8 cellular contexts compared by ENCODE assay signal in the genomic region with DNA sequence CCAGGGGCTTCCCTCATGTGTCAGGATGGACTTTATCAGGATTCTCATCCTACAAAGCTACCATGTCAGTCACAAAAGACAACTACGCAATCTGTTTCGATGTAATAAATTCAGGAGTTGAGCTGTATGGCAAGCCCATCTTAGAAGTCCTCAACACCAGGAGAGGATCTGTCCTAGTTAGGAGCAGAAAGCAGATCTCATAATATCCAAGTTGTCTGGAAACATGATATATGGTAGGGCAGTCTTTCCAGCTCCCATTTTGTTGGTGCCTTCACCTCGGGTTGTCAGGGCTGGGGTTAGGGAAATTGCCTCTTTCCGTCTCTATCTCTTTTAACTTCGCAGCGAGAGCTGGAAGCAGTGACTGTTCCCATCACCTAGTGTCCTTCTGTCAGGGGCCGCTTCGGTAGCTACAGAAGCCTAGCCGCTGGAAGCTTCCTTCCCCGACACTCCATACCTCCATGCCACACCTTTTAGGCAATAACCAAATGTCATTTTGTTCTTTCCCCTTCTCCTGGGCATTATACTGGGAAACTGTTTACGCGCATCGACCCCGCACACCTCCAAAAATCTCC. TPM values are rescaled to one million over a fixed set of nuclear protein-coding genes. Genes with fewer than 3 reads are reported as not detected.
DNase-seq lines count a peak whose midpoint lies in the region; ATAC-seq, FAIRE-seq and TF ChIP-seq lines count a peak whose summit lies in the region.

No MANE protein-coding gene starts in this region.

- peaks cover 0 to 6% (median 0%) of the 10 kb centered on the region in 3 donors for H3K27me3 Mint-ChIP-seq in CD14-positive monocyte (ENCODE audit: low read depth in 3 of 3)
- no peaks in the 10 kb centered on the region for H3K27me3 Mint-ChIP-seq in IgD-negative memory B cell

- H3K9me1 ChIP-seq in K562 (ENCODE audit: control insufficient read depth, insufficient read depth, low read length) = no peaks in the 10 kb centered on the region

- H2AFZ ChIP-seq in K562 (ENCODE audit: low read depth, low read length) = no peak overlapping the region

- peaks cover 0 to 19% of the 10 kb centered on the region in 2 experiments; a peak in 3 of 5 replicates for H3K4me1 ChIP-seq in K562 (replicated peaks in 1 of 2; ENCODE audit: control insufficient read depth in 2 of 2, insufficient read depth in 2 of 2, low read length in 2 of 2)
- H3K4me1 ChIP-seq in right lobe of liver = peaks cover 0 to 21% (median 6%) of the 10 kb centered on the region in 4 donors
- H3K4me1 ChIP-seq in thoracic aorta (ENCODE audit: control insufficient read depth in 1 of 2, low read depth in 2 of 2) = peaks cover 8 to 11% of the 10 kb centered on the region in 2 donors

- peak overlapping the region; percentile 58; the same call in 1 of the 2 replicates for H3K4me3 ChIP-seq in K562
- H3K4me3 ChIP-seq in right lobe of liver = peak overlapping the region; percentile 66 to 77 (median 72)
- H3K4me3 ChIP-seq in thoracic aorta = peak overlapping the region; percentile 96

- in situ Hi-C loops in K562 (cut with MboI) = no loop called here

- intact Hi-C loops in CD14-positive monocyte (cut with micrococcal nuclease) = loop anchor here in 1 of 2 donors (10.0 kb wide), 1 partner anchor 95 kb away; no protein-coding TSS in a partner anchor
- intact Hi-C loops in K562 (cut with micrococcal nuclease) = no loop called here
- intact Hi-C loops in right lobe of liver (cut with DNase I) = no loop called here

- TSS peak; percentile 34 for BruUV-seq in K562 (replicated peaks; lab: Mats Ljungman, UMichigan)

- peaks cover 7 to 11% of the 10 kb centered on the region in 2 experiments; a peak in 3 of 5 replicates for H3K27me3 ChIP-seq in K562 (ENCODE audit: control insufficient read depth in 2 of 2, insufficient read depth in 2 of 2, low read length in 2 of 2)
- H3K27me3 ChIP-seq in right lobe of liver = no peaks in the 10 kb centered on the region
- H3K27me3 ChIP-seq in thoracic aorta (replicated peaks; ENCODE audit: insufficient read depth) = no peaks in the 10 kb centered on the region

- no peak for ATAC-seq in K562
- no peak for ATAC-seq in right lobe of liver
- ATAC-seq in thoracic aorta (ENCODE audit: insufficient number of reproducible peaks, low FRiP score, low read depth) = no peak
- ATAC-seq in GM21381 (IDR thresholded peaks at IDR 0.05; ENCODE audit: unreplicated experiment) = no peak
- ATAC-seq in left lobe of liver = no peak

- H3K9me3 ChIP-seq in K562 (replicated peaks; ENCODE audit: control insufficient read depth, insufficient read depth, low read depth, low read length) (no peaks in the 10 kb centered on the region), right lobe of liver (no peaks in the 10 kb centered on the region), thoracic aorta (no peaks in the 10 kb centered on the region)

- H3K27ac Mint-ChIP-seq in CD14-positive monocyte (peak overlapping the region; percentile 80 to 93 (median 89)), IgD-negative memory B cell (peak overlapping the region; percentile 92 to 98 (median 93))

- peaks cover 12 to 13% of the 10 kb centered on the region in 2 donors for H3K36me3 Mint-ChIP-seq in CD14-positive monocyte
- peaks cover 5% of the 10 kb centered on the region for H3K36me3 Mint-ChIP-seq in IgD-negative memory B cell

- POLR2A ChIA-PET in K562 (lab: Yijun Ruan, JAX) = no interaction called here

- H3K27ac ChIP-seq in K562 (ENCODE audit: extremely low read depth, low read depth, low read length) = no peak overlapping the region
- no peak overlapping the region for H3K27ac ChIP-seq in right lobe of liver
- peak overlapping the region; percentile 59 to 83 for H3K27ac ChIP-seq in thoracic aorta

- no peaks in the 10 kb centered on the region for H3K36me3 ChIP-seq in K562 (ENCODE audit: control insufficient read depth, insufficient read depth, low read length)
- no peaks in the 10 kb centered on the region for H3K36me3 ChIP-seq in right lobe of liver
- H3K36me3 ChIP-seq in thoracic aorta = no peaks in the 10 kb centered on the region

- peak; percentile 61 for FAIRE-seq in K562 (lab: Jason Lieb, UNC)

- peak overlapping the region in 1 of 2 experiments; percentile 81; a peak in 1 of 4 replicates for H3K9ac ChIP-seq in K562 (ENCODE audit: insufficient read depth in 1 of 2, low read depth in 2 of 2, low read length in 2 of 2)

- WGBS in K562 (ENCODE audit: insufficient coverage, low coverage, missing lambda C conversion rate) = 46% methylated on average over 9 of the region's 14 CpGs
- 26% methylated on average over 9 of the region's 14 CpGs for WGBS in right lobe of liver (ENCODE audit: insufficient coverage, low coverage, low lambda C conversion rate, missing lambda C conversion rate)

- CTCF ChIA-PET in K562 (lab: Yijun Ruan, JAX; ENCODE audit: low intra/inter-chr PET ratio) = no interaction called here

- H3K79me2 ChIP-seq in K562 (ENCODE audit: control insufficient read depth, insufficient read depth, low read length) = no peaks in the 10 kb centered on the region

- H3K4me3 Mint-ChIP-seq in CD14-positive monocyte (peak overlapping the region; percentile 95 to 99), IgD-negative memory B cell (peak overlapping the region; percentile 94 to 100 (median 97))

- peaks cover 5% of the 10 kb centered on the region; the same call in 1 of the 2 replicates for H4K20me1 ChIP-seq in K562 (replicated peaks; ENCODE audit: control insufficient read depth, insufficient read depth, low read length)

- peak overlapping the region; percentile 52; the same call in 1 of the 2 replicates for H3K4me2 ChIP-seq in K562 (ENCODE audit: insufficient read depth, low read length)

- H3K4me1 Mint-ChIP-seq in CD14-positive monocyte (peaks cover 56% of the 10 kb centered on the region), IgD-negative memory B cell (peaks cover 43 to 60% (median 49%) of the 10 kb centered on the region in 3 donors)

- TF ChIP-seq RAD21 in K562 (CRISPR knock-in tag; conservative IDR thresholded peaks at IDR 0.05 in 1 of 2, IDR thresholded peaks at IDR 0.05 in 1 of 2) = no peak

- no peak for TF ChIP-seq POLR2A in K562 (conservative IDR thresholded peaks at IDR 0.05)
- no peak for TF ChIP-seq POLR2A in right lobe of liver (IDR thresholded peaks at IDR 0.05)

- TF ChIP-seq CTCF in CD14-positive monocyte (IDR thresholded peaks at IDR 0.05) (no peak), K562 (IDR thresholded peaks at IDR 0.05 in 2 of 3, conservative IDR thresholded peaks at IDR 0.05 in 1 of 3; ENCODE audit: insufficient read depth in 2 of 3, low read depth in 1 of 3, low read length in 3 of 3) (no peak), right lobe of liver (IDR thresholded peaks at IDR 0.05) (no peak), thoracic aorta (IDR thresholded peaks at IDR 0.05) (no peak)

- no peak for DNase-seq in CD14-positive monocyte (ENCODE audit: low spot score)
- no peak for DNase-seq in K562 (ENCODE audit: extremely low read depth in 1 of 4, low spot score in 3 of 4)
- no peak for DNase-seq in right lobe of liver
- no peak for DNase-seq in thoracic aorta (ENCODE audit: low spot score)
- DNase-seq in left lobe of liver (ENCODE audit: low spot score) = no peak
- DNase-seq in ecto neural progenitor cell (ENCODE audit: low spot score) = no peak

- TF ChIP-seq EP300 in K562 (IDR thresholded peaks at IDR 0.05; ENCODE audit: low read length) = no peak

- H3K9me3 Mint-ChIP-seq in CD14-positive monocyte = no peaks in the 10 kb centered on the region
- H3K9me3 Mint-ChIP-seq in IgD-negative memory B cell = no peaks in the 10 kb centered on the region

RNA-seq across cellular contexts. Expression of gene NIN, which starts 1.4 kb away (rescaled TPM):
- polyA plus RNA-seq in CD14-positive monocyte (10 to 100 TPM; 15.3 to 26.5 TPM), IgD-negative memory B cell (76.5 TPM), K562 (2011; rRNA removed) (3.5 and 5.4 TPM in 2 replicates), K562 (2014; fragmentation: Illumina TruSeq; extraction: Trizol) (5.0 TPM in 2 replicates), K562 (2014; fragmentation: Nextera tagmentation; extraction: Ambion mirVana) (1 to 10 TPM in 1 of 2 experiments, under 1 TPM in 1; 0.84 to 1.0 TPM), K562 (2014; rRNA removed) (2.4 and 3.8 TPM in 2 replicates)
- total RNA-seq in K562 (2011; cell fraction: chromatin; rRNA removed; ENCODE audit: low replicate concordance) = 8.1 and 14.9 TPM in 2 replicates
- 3.4 and 3.5 TPM in 2 replicates for total RNA-seq in K562 (2011; cell fraction: nucleolus; rRNA removed)
- 4.9 and 10.2 TPM in 2 replicates for total RNA-seq in K562 (2011; cell fraction: nucleoplasm; rRNA removed)
- total RNA-seq in K562 (2014; rRNA removed) (4.3 and 4.8 TPM in 2 replicates), K562 (2014; rRNA removed; fragmentation: Illumina TruSeq; extraction: Trizol) (6.8 and 7.8 TPM in 2 replicates), K562 (2015; rRNA removed; fragmentation: Illumina TruSeq; extraction: Trizol) (8.2 and 8.3 TPM in 2 replicates), K562 (2021) (7.4 and 8.4 TPM in 2 replicates), right lobe of liver (10 to 100 TPM in 1 of 6 experiments, 1 to 10 TPM in 5; 6.4 to 10.9 (median 7.5) TPM), thoracic aorta (10 to 100 TPM; 31.0 to 37.4 TPM), left lobe of liver (5.5 TPM)
- polyA plus RNA-seq in K562 (2011; cell fraction: cytosol; rRNA removed) = 1.7 and 1.9 TPM in 2 replicates
- polyA plus RNA-seq in K562 (2011; cell fraction: nucleus; rRNA removed) = 4.4 and 5.6 TPM in 2 replicates
- polyA plus RNA-seq in K562 (2012) = 3.6 and 4.0 TPM in 2 replicates
- 9.9 and 10.3 TPM in 2 replicates for polyA minus RNA-seq in K562 (2011; rRNA and poly(A)+ RNA removed)
- polyA minus RNA-seq in K562 (2011; cell fraction: cytosol; rRNA and poly(A)+ RNA removed) = 4.3 and 6.1 TPM in 2 replicates
- 4.6 and 9.1 TPM in 2 replicates for polyA minus RNA-seq in K562 (2011; cell fraction: nucleus; rRNA and poly(A)+ RNA removed)

RNA-seq across cellular contexts. Expression of gene ABHD12B, which starts 42.3 kb away (rescaled TPM):
- under 1 TPM; 0.45 to 0.54 TPM for polyA plus RNA-seq in CD14-positive monocyte
- not detected for polyA plus RNA-seq in IgD-negative memory B cell
- total RNA-seq in K562 (2011; cell fraction: chromatin; rRNA removed; ENCODE audit: low replicate concordance) = not detected in 2 replicates
- not detected in 2 replicates for total RNA-seq in K562 (2011; cell fraction: nucleolus; rRNA removed)
- not detected in 2 replicates for total RNA-seq in K562 (2011; cell fraction: nucleoplasm; rRNA removed)
- total RNA-seq in K562 (2014; rRNA removed) = not detected in 2 replicates
- total RNA-seq in K562 (2014; rRNA removed; fragmentation: Illumina TruSeq; extraction: Trizol) = not detected in 2 replicates
- not detected in 2 replicates for total RNA-seq in K562 (2015; rRNA removed; fragmentation: Illumina TruSeq; extraction: Trizol)
- not detected in 2 replicates for total RNA-seq in K562 (2021)
- not detected in 2 replicates for polyA plus RNA-seq in K562 (2011; rRNA removed)
- polyA plus RNA-seq in K562 (2011; cell fraction: cytosol; rRNA removed) = not detected in 2 replicates
- polyA plus RNA-seq in K562 (2011; cell fraction: nucleus; rRNA removed) = not detected in 2 replicates
- 0.37 TPM in 1 of 2 replicates, not detected in the other for polyA plus RNA-seq in K562 (2012)
- polyA plus RNA-seq in K562 (2014; fragmentation: Illumina TruSeq; extraction: Trizol) = not detected in 2 replicates
- polyA plus RNA-seq in K562 (2014; fragmentation: Nextera tagmentation; extraction: Ambion mirVana) = not detected
- polyA plus RNA-seq in K562 (2014; rRNA removed) = not detected in 2 replicates
- not detected in 2 replicates for polyA minus RNA-seq in K562 (2011; rRNA and poly(A)+ RNA removed)
- not detected in 2 replicates for polyA minus RNA-seq in K562 (2011; cell fraction: cytosol; rRNA and poly(A)+ RNA removed)
- polyA minus RNA-seq in K562 (2011; cell fraction: nucleus; rRNA and poly(A)+ RNA removed) = not detected in 2 replicates
- not detected for total RNA-seq in right lobe of liver
- total RNA-seq in thoracic aorta = not detected
- not detected for total RNA-seq in left lobe of liver

Comparison
In these comparisons a context has a peak if more than half of its experiments do, and no peak if none do; other contexts are left out.
1. H3K27ac ChIP-seq: peak in thoracic aorta (2 of 2); none in K562 (single experiment) and right lobe of liver (0 of 3).
2. Peak in every context shown above with its lines, with median percentiles within 50 percentile points of each other: H3K4me3 ChIP-seq.